ENCODE assay signal across 7 cellular contexts in the genomic region with DNA sequence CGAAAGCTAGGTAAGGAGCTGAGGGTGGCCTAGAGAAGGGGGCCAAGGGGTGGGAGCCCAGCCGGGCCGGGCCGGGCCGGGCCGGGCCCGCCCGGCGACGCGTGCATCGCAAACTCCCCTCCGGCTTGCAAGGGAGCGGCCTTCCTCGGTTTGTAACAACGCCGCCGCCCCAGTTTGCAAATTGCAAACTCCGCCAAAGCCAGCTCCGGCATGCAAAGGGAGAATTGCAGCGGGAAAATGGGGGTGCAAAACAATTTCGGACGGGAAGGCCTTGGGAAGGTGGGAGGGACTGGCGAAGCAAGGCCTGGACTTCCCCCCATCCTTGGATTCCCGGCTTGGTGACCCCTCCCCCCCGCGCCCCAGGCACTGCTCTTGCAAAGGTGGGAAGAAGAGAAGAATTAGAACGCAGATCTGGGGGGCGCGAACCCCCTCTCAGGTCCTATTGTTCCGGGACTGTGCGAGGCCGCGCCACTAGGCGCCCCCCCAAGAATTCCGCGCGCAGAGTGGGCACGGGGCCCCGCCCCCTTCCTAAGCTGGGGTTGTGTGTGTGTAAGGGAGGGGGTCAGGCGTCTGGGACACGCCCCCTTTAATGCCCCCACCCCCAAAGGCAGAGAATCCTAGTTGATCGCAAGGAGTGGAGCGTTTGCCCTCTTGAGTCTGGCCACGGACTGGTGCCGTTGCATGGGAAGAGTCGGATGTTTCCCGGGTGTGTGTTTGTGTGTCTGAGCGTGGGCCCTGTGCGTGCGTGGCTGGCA. TPM values are rescaled to one million over a fixed set of nuclear protein-coding genes. Genes with fewer than 3 reads are reported as not detected.
DNase-seq lines count a peak whose midpoint lies in the region; ATAC-seq and TF ChIP-seq lines count a peak whose summit lies in the region.

No MANE protein-coding gene starts in this region.

- H3K9ac ChIP-seq in Loucy (ENCODE audit: low read depth, low read length, poor library complexity, severe bottlenecking), result peak overlapping the region; percentile 99

- no peak for ATAC-seq in lung (ENCODE audit: insufficient read depth, low FRiP score)
- no peak for ATAC-seq in HG02852 (IDR thresholded peaks at IDR 0.05; ENCODE audit: unreplicated experiment)

- H3F3A ChIP-seq in Loucy (ENCODE audit: low read depth), result peaks cover 14% of the 10 kb centered on the region; the same call in 1 of the 2 replicates

- H3K79me2 ChIP-seq in Loucy (ENCODE audit: insufficient read depth, low read length), result peaks cover 48% of the 10 kb centered on the region

- H3K36me3 ChIP-seq in GM06990 (ENCODE audit: control insufficient read depth, insufficient read depth, low read length) (peaks cover 12% of the 10 kb centered on the region), Loucy (ENCODE audit: insufficient read depth, low read length) (peaks cover 22% of the 10 kb centered on the region; the same call in 1 of the 2 replicates), WERI-Rb-1 (peaks cover 34% of the 10 kb centered on the region), lung (ENCODE audit: control insufficient read depth in 2 of 2, insufficient read depth in 2 of 2, low read length in 2 of 2) (peaks cover 0 to 27% of the 10 kb centered on the region in 2 donors)

- WGBS in lung, 2 donors, result 0 to 1% methylated on average over 49 to 51 of the region's 51 CpGs

- TF ChIP-seq CTCF in GM06990 (IDR thresholded peaks at IDR 0.05; ENCODE audit: insufficient read depth, low read length, poor library complexity, severe bottlenecking) (no peak), Loucy (conservative IDR thresholded peaks at IDR 0.05; ENCODE audit: low read length) (no peak), WERI-Rb-1 (IDR thresholded peaks at IDR 0.05; ENCODE audit: low read depth, low read length) (no peak), lung (IDR thresholded peaks at IDR 0.05; ENCODE audit: control extremely low read depth, extremely low read depth) (no peak)

- DNase-seq in GM06990 (ENCODE audit: extremely low read depth, insufficient read length) (peak; percentile 74), WERI-Rb-1 (peak; percentile 73), dermis blood vessel endothelial cell (peak; percentile 48), lung (ENCODE audit: low spot score) (peak; percentile 52)
- peak; percentile 49 for DNase-seq in stimulated activated naive CD4-positive, alpha-beta T cell treated with Interleukin-2 at 50 U/mL for 16 hours (lab: John Stamatoyannopoulos, UW)

- H3K27ac ChIP-seq in WERI-Rb-1 (peak overlapping the region; percentile 97), lung (ENCODE audit: low read depth in 1 of 2, low read length in 1 of 2) (peak overlapping the region; percentile 72 to 86)

- H3K4me3 ChIP-seq in GM06990 (replicated peaks; ENCODE audit: low read depth, low read length) (peak overlapping the region; percentile 73), Loucy (ENCODE audit: low read length, poor library complexity, severe bottlenecking) (peak overlapping the region; percentile 91), WERI-Rb-1 (ENCODE audit: low read depth, low read length) (peak overlapping the region; percentile 85), lung (peak overlapping the region; percentile 66)

- no peaks in the 10 kb centered on the region for H3K27me3 ChIP-seq in GM06990 (replicated peaks; ENCODE audit: control insufficient read depth, insufficient read depth, low read length)
- peaks cover 5% of the 10 kb centered on the region for H3K27me3 ChIP-seq in Loucy (ENCODE audit: insufficient read depth, low read length, poor library complexity, severe bottlenecking)
- no peaks in the 10 kb centered on the region for H3K27me3 ChIP-seq in WERI-Rb-1 (ENCODE audit: insufficient read depth, low read depth, severe bottlenecking)
- no peaks in the 10 kb centered on the region for H3K27me3 ChIP-seq in lung (ENCODE audit: control insufficient read depth, insufficient read depth)

- H3K4me2 ChIP-seq in Loucy (ENCODE audit: low read depth, low read length, poor library complexity, severe bottlenecking), result peak overlapping the region; percentile 77

- peaks cover 49% of the 10 kb centered on the region for H4K20me1 ChIP-seq in Loucy (ENCODE audit: insufficient read depth, low read length, poor library complexity, severe bottlenecking)

- peak overlapping the region; percentile 24; the same call in 1 of the 2 replicates for H2AFZ ChIP-seq in Loucy (ENCODE audit: low read length)

- no peaks in the 10 kb centered on the region for H3K9me2 ChIP-seq in Loucy (replicated peaks; ENCODE audit: low read depth, low read length)

- H3K4me1 ChIP-seq in Loucy (ENCODE audit: insufficient read depth, low read length, poor library complexity, severe bottlenecking) (peaks cover 20% of the 10 kb centered on the region), lung (ENCODE audit: control insufficient read depth in 2 of 2, insufficient read depth in 2 of 2, low read length in 2 of 2) (peaks cover 0 to 3% of the 10 kb centered on the region in 2 donors)

- no peaks in the 10 kb centered on the region for H3K9me3 ChIP-seq in Loucy (ENCODE audit: insufficient read depth, low read depth, low read length)
- no peaks in the 10 kb centered on the region for H3K9me3 ChIP-seq in WERI-Rb-1 (ENCODE audit: severe bottlenecking)
- H3K9me3 ChIP-seq in lung (ENCODE audit: control insufficient read depth in 2 of 2, insufficient read depth in 1 of 2, low read length in 1 of 2), result no peaks in the 10 kb centered on the region

RNA-seq across cellular contexts. Expression of gene PRR12, which starts 0.9 kb away (rescaled TPM):
- total RNA-seq in dermis blood vessel endothelial cell (2.4 and 4.8 TPM in 2 replicates), lung (10 to 100 TPM; 18.0 to 32.4 TPM)
- 10 to 100 TPM in 1 of 2 donors, 1 to 10 TPM in 1; 7.6 to 15.5 TPM for polyA plus RNA-seq in lung

RNA-seq across cellular contexts. Expression of gene PRRG2, which starts 10.8 kb away (rescaled TPM):
- total RNA-seq in dermis blood vessel endothelial cell, result 6.1 and 7.5 TPM in 2 replicates
- total RNA-seq in lung, result 10 to 100 TPM in 1 of 2 donors, 1 to 10 TPM in 1; 5.1 to 11.7 TPM
- 10 to 100 TPM in 1 of 2 donors, 1 to 10 TPM in 1; 9.0 to 10.5 TPM for polyA plus RNA-seq in lung

RNA-seq across cellular contexts. Expression of gene NOSIP, which starts 11.6 kb away (rescaled TPM):
- total RNA-seq in dermis blood vessel endothelial cell, result 90.4 and 98.7 TPM in 2 replicates
- 10 to 100 TPM; 40.9 to 48.1 TPM for total RNA-seq in lung
- polyA plus RNA-seq in lung, result 10 to 100 TPM; 77.1 to 84.2 TPM

RNA-seq across cellular contexts. Expression of gene RRAS, which starts 48.0 kb away (rescaled TPM):
- total RNA-seq in dermis blood vessel endothelial cell (24.3 and 28.6 TPM in 2 replicates), lung (10 to 100 TPM; 26.3 to 71.6 TPM)
- 100 to 1,000 TPM; 140 to 180 TPM for polyA plus RNA-seq in lung

RNA-seq across cellular contexts. Expression of gene SCAF1, which starts 50.1 kb away (rescaled TPM):
- total RNA-seq in dermis blood vessel endothelial cell (11.9 and 26.5 TPM in 2 replicates), lung (10 to 100 TPM; 22.5 to 80.2 TPM)
- 10 to 100 TPM; 24.3 to 26.7 TPM for polyA plus RNA-seq in lung
